In the genomic region with DNA sequence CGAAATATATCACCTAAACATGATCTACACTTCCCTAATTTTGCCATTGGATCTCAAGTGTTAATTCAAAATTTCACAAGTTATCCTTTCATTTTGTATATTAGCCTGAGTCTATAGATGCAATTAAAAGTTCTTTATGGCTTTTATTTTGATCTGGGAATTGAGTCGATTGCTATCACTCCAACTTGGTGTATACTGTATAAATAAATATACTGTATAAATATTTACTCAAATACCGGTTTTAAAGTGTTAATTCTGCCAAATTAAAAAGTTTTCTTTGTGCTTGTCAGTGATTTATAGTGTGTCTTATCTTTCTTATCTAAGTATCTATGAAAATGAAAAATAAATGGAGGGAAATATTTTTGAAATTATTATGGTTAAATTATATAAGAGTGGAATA, we compare ENCODE assay signal across 35 cellular contexts.
"Had no signal": no experiment of that assay in that cellular context is flagged by ENCODE, and none has a peak within 500 bp of the region (broad histone marks: within the 10 kb centered on the region; RNA-seq: fewer than 3 reads in every experiment).

No MANE protein-coding gene starts in this region.

- DNase-seq: Kasumi-1, MG63, MM.1S, NCI-H1048, NCI-H1092, NCI-H1092 treated with DMSO at 0.1 percent for 48 hours, NCI-H1105, NCI-H1105 treated with DMSO at 0.1 percent for 48 hours, NCI-H1417, NCI-H1417 treated with DMSO at 0.1 percent for 48 hours, NCI-H1436, NCI-H1436 treated with DMSO at 0.1 percent for 48 hours, NCI-H146, NCI-H1694, NCI-H1694 treated with DMSO at 0.1 percent for 48 hours, NCI-H187, NCI-H187 treated with DMSO at 0.1 percent for 48 hours, NCI-H1930, NCI-H2029, NCI-H2029 treated with DMSO at 0.1 percent for 48 hours, NCI-H2081, NCI-H2081 treated with DMSO at 0.1 percent for 48 hours, NCI-H2107, NCI-H2171, NCI-H2171 treated with DMSO at 0.1 percent for 48 hours, NCI-H2227 treated with DMSO at 0.1 percent for 48 hours, NCI-H226, NCI-H345, NCI-H446, NCI-H446 treated with DMSO at 0.1 percent for 48 hours, NCI-H510A, NCI-H510A treated with DMSO at 0.1 percent for 48 hours, NCI-H524, NCI-H524 treated with DMSO at 0.1 percent for 48 hours, NCI-H526 had no signal

- H3K4me3 ChIP-seq: MG63 had no signal
